In genomic region chr3:32316319-32316718, GRCh38 we compare ENCODE assay signal across 1 cellular context.
TF ChIP-seq lines count a peak whose summit lies in the region.

No MANE protein-coding gene starts in this region.

TF ChIP-seq in GM23338, 12 proteins besides CTCF, POLR2A, EP300 and RAD21 (continued from another document):
- TF ChIP-seq ZNF462 (CRISPR knock-in tag; IDR thresholded peaks at IDR 0.05) (no peak), EZH2 (IDR thresholded peaks at IDR 0.05; ENCODE audit: low read depth, unreplicated experiment) (no peak), ETS1 (IDR thresholded peaks at IDR 0.05) (no peak), NANOG (IDR thresholded peaks at IDR 0.05; ENCODE audit: borderline replicate concordance) (no peak), ZNF331 (CRISPR knock-in tag; IDR thresholded peaks at IDR 0.05; ENCODE audit: low read depth) (no peak), CREB1 (CRISPR knock-in tag; IDR thresholded peaks at IDR 0.05; ENCODE audit: low read depth) (no peak)
